In the genomic region with DNA sequence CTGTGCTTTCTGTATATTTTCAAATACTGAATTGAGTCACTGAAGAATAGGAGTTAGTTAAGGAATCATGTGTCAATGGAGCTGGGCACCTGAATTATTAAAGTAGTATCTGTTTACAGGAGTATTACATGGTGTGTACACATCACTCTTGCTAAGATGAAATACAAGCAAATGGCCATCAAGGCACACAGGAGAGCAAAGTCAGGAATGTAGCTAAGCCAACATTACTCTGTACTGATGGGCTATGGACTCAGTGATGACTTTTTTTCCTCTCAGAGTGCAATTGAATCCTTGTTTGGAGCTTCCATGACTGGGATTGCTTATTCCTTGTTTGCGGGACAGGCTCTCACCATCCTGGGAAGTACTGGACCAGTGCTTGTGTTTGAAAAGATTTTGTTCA, we compare ENCODE assay signal across 22 cellular contexts.
"Had no signal": no experiment of that assay in that cellular context is flagged by ENCODE, and none has a peak within 500 bp of the region (broad histone marks: within the 10 kb centered on the region; RNA-seq: fewer than 3 reads in every experiment).

No MANE protein-coding gene starts in this region.

- H3K27me3 Mint-ChIP-seq: memory B cell had no signal

- H3K27ac Mint-ChIP-seq: memory B cell had no signal

- ATAC-seq: foreskin keratinocyte, gastroesophageal sphincter, heart left ventricle, left cardiac atrium, left lung, left ventricle myocardium superior, lower lobe of right lung had no signal

- H3K9me3 Mint-ChIP-seq: memory B cell had no signal

- H3K4me1 ChIP-seq: esophagus muscularis mucosa, foreskin keratinocyte, gastroesophageal sphincter, heart left ventricle, left lung, lower lobe of right lung had no signal

- FAIRE-seq: colon, endothelial cell of umbilical vein, frontal cortex, islet of Langerhans, keratinocyte had no signal

- H3K4me3 ChIP-seq: coronary artery, dorsolateral prefrontal cortex, esophagus muscularis mucosa, gastroesophageal sphincter, heart left ventricle, left lung, lower lobe of right lung had no signal

- H3K36me3 ChIP-seq: esophagus muscularis mucosa, gastroesophageal sphincter, left lung, lower lobe of right lung had no signal

- H3K27ac ChIP-seq: coronary artery, esophagus muscularis mucosa, foreskin keratinocyte, gastroesophageal sphincter, heart left ventricle, left lung, lower lobe of right lung had no signal

- H3K9me3 ChIP-seq: esophagus muscularis mucosa, gastroesophageal sphincter, heart left ventricle, left lung, lower lobe of right lung had no signal

- H3K4me3 Mint-ChIP-seq: memory B cell had no signal

- H3K27me3 ChIP-seq: dorsolateral prefrontal cortex, esophagus muscularis mucosa, foreskin keratinocyte, gastroesophageal sphincter, left lung had no signal

- DNase-seq: dermis blood vessel endothelial cell; dorsolateral prefrontal cortex; effector CD4-positive, alpha-beta T cell; effector memory CD4-positive, alpha-beta T cell; foreskin keratinocyte; heart left ventricle; hippocampal formation; left cardiac atrium; left lung; left ventricle myocardium superior; lower lobe of right lung; mesendoderm; midbrain had no signal
